8 cellular contexts compared by ENCODE assay signal in the genomic region with DNA sequence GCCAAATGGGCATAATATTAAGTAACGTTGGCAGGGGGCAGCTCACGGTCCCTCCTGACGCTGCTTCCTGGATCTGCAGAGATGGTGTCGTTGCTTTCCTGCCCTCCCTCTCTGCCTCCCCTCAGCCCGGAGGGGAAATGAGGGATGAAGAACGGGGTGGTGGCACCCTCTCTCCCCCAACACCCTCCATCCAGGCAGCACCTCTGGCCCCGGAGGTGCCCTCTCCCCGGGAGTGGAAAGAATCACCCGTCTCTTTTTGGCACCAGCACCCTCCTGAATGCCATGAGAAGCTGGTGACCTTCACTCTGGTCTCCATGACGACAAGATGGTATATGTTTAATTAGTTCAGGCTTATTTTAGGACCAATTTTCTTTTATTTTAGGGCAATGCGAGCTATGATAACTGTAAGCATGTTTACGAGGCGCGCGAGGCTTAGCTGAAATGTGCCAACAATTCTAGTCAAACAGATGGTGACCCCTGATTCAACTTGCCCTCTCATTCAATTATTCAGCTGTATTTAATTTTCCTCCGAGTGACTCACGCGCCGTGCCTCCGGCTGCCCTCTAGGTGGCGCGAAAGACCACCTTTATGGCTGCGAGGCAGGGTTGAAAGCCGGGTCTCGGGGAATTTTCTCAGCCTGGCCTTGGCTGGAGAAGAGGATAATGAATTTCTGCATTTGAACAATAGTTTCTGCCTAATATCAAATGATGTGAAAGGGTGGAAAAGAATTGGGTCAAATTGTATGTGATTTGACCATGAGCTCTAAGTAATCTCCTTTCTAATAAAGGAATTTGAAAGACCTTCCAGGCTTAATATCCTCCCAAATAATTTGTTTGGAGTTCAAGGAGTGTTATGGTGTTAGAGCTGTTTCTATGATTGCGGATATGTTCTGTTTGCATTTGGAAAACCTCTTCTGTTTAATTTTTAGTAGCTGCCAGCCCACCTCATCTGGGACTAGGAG.
DNase-seq lines count a peak whose midpoint lies in the region; ATAC-seq, FAIRE-seq and TF ChIP-seq lines count a peak whose summit lies in the region.

No MANE protein-coding gene starts in this region.

- peak overlapping the region; percentile 74 for H3K27ac Mint-ChIP-seq in type B pancreatic cell

- peaks cover 44% of the 10 kb centered on the region for H3K27me3 Mint-ChIP-seq in type B pancreatic cell

- H3K4me1 Mint-ChIP-seq in type B pancreatic cell (ENCODE audit: unreplicated experiment) = peaks cover 39% of the 10 kb centered on the region

- H3K9me3 Mint-ChIP-seq in type B pancreatic cell = no peaks in the 10 kb centered on the region

- H3K4me1 ChIP-seq in Peyer's patch = no peaks in the 10 kb centered on the region

- H3K27ac ChIP-seq in Peyer's patch = no peak overlapping the region

- TF ChIP-seq POLR2A in Peyer's patch (IDR thresholded peaks at IDR 0.05) = no peak

- H3K4me3 ChIP-seq in Peyer's patch (no peak overlapping the region), foreskin fibroblast (ENCODE audit: low read depth in 1 of 2, low read length in 2 of 2) (no peak overlapping the region)

- peak overlapping the region; percentile 23 for H3K4me3 Mint-ChIP-seq in type B pancreatic cell

- peak; percentile 70 for FAIRE-seq in D721Med (lab: Jason Lieb, UNC)

- DNase-seq in D721Med (ENCODE audit: insufficient read length, low spot score) = peak; percentile 80
- peak; percentile 73 for DNase-seq in HT1080 (ENCODE audit: low read depth)
- DNase-seq in Peyer's patch = peak; percentile 32 to 72 (median 72)
- peak; percentile 10 for DNase-seq in activated effector memory CD4-positive, alpha-beta T cell treated with Interleukin-2 at 50 U/mL for 16 hours
- peak; percentile 83 to 95 for DNase-seq in foreskin fibroblast
- peak; percentile 77 for DNase-seq in occipital lobe (lab: John Stamatoyannopoulos, UW)
- peak; percentile 84 for DNase-seq in type B pancreatic cell (ENCODE audit: extremely low spot score, unreplicated experiment)

- TF ChIP-seq CTCF in D721Med (IDR thresholded peaks at IDR 0.05; ENCODE audit: insufficient read depth, missing control alignments) (peak; percentile 99), Peyer's patch (IDR thresholded peaks at IDR 0.05) (peak; percentile 34 to 78 (median 72)), foreskin fibroblast (IDR thresholded peaks at IDR 0.05; ENCODE audit: low read depth, low read length) (peak; percentile 85), type B pancreatic cell (conservative IDR thresholded peaks at IDR 0.05) (peak; percentile 99)

- no peaks in the 10 kb centered on the region for H3K27me3 ChIP-seq in Peyer's patch

- H3K36me3 ChIP-seq in Peyer's patch = no peaks in the 10 kb centered on the region

- no peak for ATAC-seq in HG03469 (IDR thresholded peaks at IDR 0.05; ENCODE audit: unreplicated experiment)

- H3K9me3 ChIP-seq in Peyer's patch = no peaks in the 10 kb centered on the region

- no peaks in the 10 kb centered on the region for H3K36me3 Mint-ChIP-seq in type B pancreatic cell

Comparison
In these comparisons a context has a peak if more than half of its experiments do, and no peak if none do; other contexts are left out.
1. DNase-seq: peak in every context shown above with its lines; median percentile 89 in foreskin fibroblast; 84 in type B pancreatic cell; 80 in D721Med; 77 in occipital lobe; 73 in HT1080; 72 in Peyer's patch; 10 in activated effector memory CD4-positive, alpha-beta T cell treated with Interleukin-2 at 50 U/mL for 16 hours.